12 cellular contexts compared by ENCODE assay signal in genomic region chr3:58043933-58044332, GRCh38. TPM values are rescaled to one million over a fixed set of nuclear protein-coding genes. Genes with fewer than 3 reads are reported as not detected.
DNase-seq lines count a peak whose midpoint lies in the region; ATAC-seq and TF ChIP-seq lines count a peak whose summit lies in the region.
"Had no signal": no experiment of that assay in that cellular context is flagged by ENCODE, and none has a peak within 500 bp of the region (broad histone marks: within the 10 kb centered on the region; RNA-seq: fewer than 3 reads in every experiment).

No MANE protein-coding gene starts in this region.

- H2AFZ ChIP-seq in PC-3 (ENCODE audit: low read length) = no peak overlapping the region

- H3K36me3 ChIP-seq in CD4-positive, CD25-positive, alpha-beta regulatory T cell (ENCODE audit: control insufficient read depth, insufficient read depth, low read length) = no peaks in the 10 kb centered on the region
- H3K36me3 ChIP-seq in PC-3 (ENCODE audit: low read depth, low read length) (peaks cover 11% of the 10 kb centered on the region), esophagus squamous epithelium (no peaks in the 10 kb centered on the region), rectal smooth muscle tissue (ENCODE audit: control insufficient read depth, insufficient read depth, low read length) (no peaks in the 10 kb centered on the region)

- H3K27me3 ChIP-seq in CD4-positive, CD25-positive, alpha-beta regulatory T cell (ENCODE audit: control insufficient read depth, insufficient read depth, low read length) = no peaks in the 10 kb centered on the region
- no peaks in the 10 kb centered on the region for H3K27me3 ChIP-seq in PC-3 (ENCODE audit: low read length)
- no peaks in the 10 kb centered on the region for H3K27me3 ChIP-seq in esophagus squamous epithelium
- H3K27me3 ChIP-seq in rectal smooth muscle tissue (ENCODE audit: control insufficient read depth, insufficient read depth, low read length) = no peaks in the 10 kb centered on the region

- no TSS peak for BruUV-seq in PC-3 (replicated peaks; lab: Mats Ljungman, UMichigan)

- H3K4me3 ChIP-seq in CD4-positive, CD25-positive, alpha-beta regulatory T cell (ENCODE audit: low read depth, low read length) = no peak overlapping the region
- no peak overlapping the region for H3K4me3 ChIP-seq in PC-3 (ENCODE audit: low read length)
- no peak overlapping the region for H3K4me3 ChIP-seq in esophagus squamous epithelium
- no peak overlapping the region for H3K4me3 ChIP-seq in rectal smooth muscle tissue (ENCODE audit: low read length)

- no peaks in the 10 kb centered on the region for H3K4me1 ChIP-seq in CD4-positive, CD25-positive, alpha-beta regulatory T cell (ENCODE audit: control insufficient read depth, insufficient read depth, low read length, poor library complexity, severe bottlenecking)
- peaks cover 71% of the 10 kb centered on the region for H3K4me1 ChIP-seq in PC-3 (ENCODE audit: insufficient read depth, low read length)
- H3K4me1 ChIP-seq in esophagus squamous epithelium = peaks cover 25 to 89% (median 68%) of the 10 kb centered on the region in 3 donors
- H3K4me1 ChIP-seq in rectal smooth muscle tissue (ENCODE audit: control insufficient read depth, insufficient read depth, low read length) = peaks cover 25% of the 10 kb centered on the region

- H3K9me2 ChIP-seq in PC-3 (replicated peaks; ENCODE audit: low read length) = no peaks in the 10 kb centered on the region

- H3K4me2 ChIP-seq in PC-3 (ENCODE audit: low read length) = peak overlapping the region; percentile 2

- no peak for ATAC-seq in CD4-positive, CD25-positive, alpha-beta regulatory T cell (ENCODE audit: low read depth in 2 of 2)
- ATAC-seq in PC-3 (peak; percentile 5; the same call in 1 of the 2 replicates), HG02588 (IDR thresholded peaks at IDR 0.05; ENCODE audit: unreplicated experiment) (no peak), GM21619 (IDR thresholded peaks at IDR 0.05; ENCODE audit: unreplicated experiment) (no peak)
- ATAC-seq: CD8-positive, alpha-beta T cell had no signal

- H3K27me3 Mint-ChIP-seq in CD4-positive, CD25-positive, alpha-beta regulatory T cell = no peaks in the 10 kb centered on the region

- no peak overlapping the region for H3K4me3 Mint-ChIP-seq in CD4-positive, CD25-positive, alpha-beta regulatory T cell
- H3K4me3 Mint-ChIP-seq: CD8-positive, alpha-beta T cell had no signal

- 73 to 88% methylated on average over 1 to 2 of the region's 4 CpGs for WGBS in esophagus squamous epithelium, 2 donors

- H3K4me1 Mint-ChIP-seq in CD4-positive, CD25-positive, alpha-beta regulatory T cell = peaks cover 15 to 65% (median 41%) of the 10 kb centered on the region in 4 donors

- H3K79me2 ChIP-seq in PC-3 (ENCODE audit: low read length) = peaks cover 100% of the 10 kb centered on the region

- TF ChIP-seq CTCF in PC-3 (conservative IDR thresholded peaks at IDR 0.05; ENCODE audit: low read depth, low read length) (no peak), esophagus squamous epithelium (IDR thresholded peaks at IDR 0.05) (no peak)

- peaks cover 19% of the 10 kb centered on the region for H3F3A ChIP-seq in PC-3 (ENCODE audit: low read length, unreplicated experiment)

- H3K9me3 Mint-ChIP-seq in CD4-positive, CD25-positive, alpha-beta regulatory T cell = peaks cover 0 to 1% (median 0%) of the 10 kb centered on the region in 7 donors
- H3K9me3 Mint-ChIP-seq: CD8-positive, alpha-beta T cell had no signal

- no peaks in the 10 kb centered on the region for H3K9me3 ChIP-seq in CD4-positive, CD25-positive, alpha-beta regulatory T cell (ENCODE audit: control insufficient read depth in 2 of 2, low read length in 2 of 2)
- H3K9me3 ChIP-seq in PC-3 (ENCODE audit: low read length) (no peaks in the 10 kb centered on the region), esophagus squamous epithelium (no peaks in the 10 kb centered on the region)

- POLR2A ChIA-PET in PC-3 (lab: Charles Lee; ENCODE audit: unreplicated experiment) = interaction anchor here (0.6 kb wide), 1 partner anchor 40 kb away, joined by 5 read pairs; no protein-coding TSS in a partner anchor

- no peak for DNase-seq in CD4-positive, CD25-positive, alpha-beta regulatory T cell
- DNase-seq in PC-3 (peak; percentile 49), esophagus squamous epithelium (lab: John Stamatoyannopoulos, UW) (no peak), NCI-H774 (lab: John Stamatoyannopoulos, UW) (no peak), cerebellar nuclear complex (lab: John Stamatoyannopoulos, UW) (no peak)
- DNase-seq: activated T-cell treated with anti-CD3 and anti-CD28 coated beads for 4 hours; CD8-positive, alpha-beta T cell; Kasumi-1; kidney glomerular epithelial cell had no signal

- peak overlapping the region in 2 of 3 donors; percentile 59 to 81 for H3K27ac Mint-ChIP-seq in CD4-positive, CD25-positive, alpha-beta regulatory T cell
- H3K27ac Mint-ChIP-seq: CD8-positive, alpha-beta T cell had no signal

- H3K36me3 Mint-ChIP-seq in CD4-positive, CD25-positive, alpha-beta regulatory T cell = peaks cover 10% of the 10 kb centered on the region

- no peak overlapping the region for H3K27ac ChIP-seq in CD4-positive, CD25-positive, alpha-beta regulatory T cell (ENCODE audit: insufficient read depth, low read length, poor library complexity, severe bottlenecking)
- H3K27ac ChIP-seq in PC-3 (ENCODE audit: low read length) (peak overlapping the region; percentile 6; the same call in 1 of the 2 replicates), esophagus squamous epithelium (peak overlapping the region in 3 of 4 donors; percentile 68 to 73 (median 71)), rectal smooth muscle tissue (ENCODE audit: low read depth, low read length) (peak overlapping the region; percentile 51)

- no peak for TF ChIP-seq POLR2A in esophagus squamous epithelium (IDR thresholded peaks at IDR 0.05)

- H3K9ac ChIP-seq in PC-3 (ENCODE audit: low read length) = no peak overlapping the region
- H3K9ac ChIP-seq in rectal smooth muscle tissue (ENCODE audit: low read length) = no peak overlapping the region

- H4K20me1 ChIP-seq in PC-3 (ENCODE audit: low read length) = peaks cover 48% of the 10 kb centered on the region

- intact Hi-C loops in PC-3 (cut with micrococcal nuclease) (no loop called here), esophagus squamous epithelium (cut with DNase I) (no loop called here)

- CTCF ChIA-PET in PC-3 (lab: Charles Lee) = no interaction called here

RNA-seq across cellular contexts. Expression of gene FLNB, which starts 35.7 kb away (rescaled TPM):
- total RNA-seq in CD4-positive, CD25-positive, alpha-beta regulatory T cell = 40.8 TPM
- polyA plus RNA-seq in CD4-positive, CD25-positive, alpha-beta regulatory T cell = 10 to 100 TPM in 2 of 4 donors, 1 to 10 TPM in 2; 8.9 to 14.9 (median 12.2) TPM
- total RNA-seq in PC-3 (2014; rRNA removed) (505 and 546 TPM in 2 replicates), esophagus squamous epithelium (10 to 100 TPM; 65.4 to 77.0 (median 71.5) TPM)
